ENCODE assay signal across 16 cellular contexts in the genomic region with DNA sequence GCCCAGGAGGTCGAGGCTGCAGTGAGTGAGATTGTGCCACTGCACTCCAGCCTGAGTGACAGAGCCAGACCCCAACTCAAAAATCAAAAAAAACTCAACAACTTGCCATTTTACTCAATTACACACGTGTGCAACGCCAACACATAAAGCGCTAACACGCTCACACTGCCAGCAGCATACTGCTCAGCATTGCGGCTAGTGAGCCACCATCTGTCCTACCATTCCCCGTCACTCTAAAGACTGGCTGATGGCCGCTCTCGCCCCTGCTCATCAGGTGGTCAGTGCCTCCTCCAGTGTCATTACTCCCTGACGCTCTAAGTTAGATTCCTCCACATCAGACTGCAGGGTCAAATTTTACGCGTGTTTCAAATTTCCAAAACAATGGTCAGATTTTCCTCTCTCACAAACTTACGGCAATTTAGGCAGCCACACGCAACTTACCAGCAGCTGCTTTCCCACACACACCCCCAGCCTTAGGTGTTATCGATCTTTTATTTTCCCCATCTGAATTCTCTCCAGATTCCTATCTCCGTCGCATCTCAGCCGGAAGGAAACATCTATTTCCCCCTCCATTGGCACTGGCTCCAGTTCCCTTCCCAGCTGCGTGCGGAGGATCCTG.
"Had no signal": no experiment of that assay in that cellular context is flagged by ENCODE, and none has a peak within 500 bp of the region (broad histone marks: within the 10 kb centered on the region; RNA-seq: fewer than 3 reads in every experiment).

No MANE protein-coding gene starts in this region.

- FAIRE-seq: small intestine had no signal

- H3K27ac Mint-ChIP-seq: activated B cell treated with CpG ODN at 0.5 μM for 24 hours; activated CD8-positive, alpha-beta T cell treated with anti-CD3 and anti-CD28 coated beads for 36 hours; activated naive CD8-positive, alpha-beta T cell; stimulated activated naive CD8-positive, alpha-beta T cell treated with anti-CD3 and anti-CD28 coated beads, Interleukin-15, Interleukin-2, amounts not matched to agents 100 ng/mL and 50 ng/mL, for 24 hours; T-helper 2 cell treated with Interferon-gamma antibody and Interleukin-4, amounts not matched to agents 5 μg/mL and 100 μg/mL, for 36 hours had no signal

- ATAC-seq: heart right ventricle had no signal

- H3K27me3 ChIP-seq: body of pancreas, upper lobe of left lung had no signal

- H3K4me1 ChIP-seq: gastroesophageal sphincter, heart right ventricle, lower lobe of right lung, suprapubic skin, upper lobe of left lung had no signal

- H3K27ac ChIP-seq: body of pancreas, gastroesophageal sphincter, heart right ventricle, lower lobe of right lung, suprapubic skin, upper lobe of left lung had no signal

- DNase-seq: activated B cell treated with CpG ODN at 0.5 μM for 24 hours; activated gamma-delta T cell treated with Interleukin-2 at 50 U/mL for 16 hours; cortex of kidney; effector memory CD4-positive, alpha-beta T cell; naive B cell had no signal

- H3K9me3 ChIP-seq: suprapubic skin had no signal

- H3K4me3 Mint-ChIP-seq: activated B cell treated with CpG ODN at 0.5 μM for 24 hours; activated CD8-positive, alpha-beta T cell treated with anti-CD3 and anti-CD28 coated beads for 36 hours; activated naive CD8-positive, alpha-beta T cell; naive B cell; stimulated activated naive CD8-positive, alpha-beta T cell treated with anti-CD3 and anti-CD28 coated beads, Interleukin-15, Interleukin-2, amounts not matched to agents 100 ng/mL and 50 ng/mL, for 24 hours; T-helper 2 cell treated with Interferon-gamma antibody and Interleukin-4, amounts not matched to agents 5 μg/mL and 100 μg/mL, for 36 hours had no signal

- H3K36me3 ChIP-seq: gastroesophageal sphincter, heart right ventricle, lower lobe of right lung, suprapubic skin, upper lobe of left lung had no signal

- H3K36me3 Mint-ChIP-seq: activated naive CD8-positive, alpha-beta T cell had no signal

- H3K4me1 Mint-ChIP-seq: naive B cell had no signal

- H3K4me3 ChIP-seq: body of pancreas, gastroesophageal sphincter, heart right ventricle, lower lobe of right lung, suprapubic skin, upper lobe of left lung had no signal
